ENCODE assay signal across 22 cellular contexts in the genomic region with DNA sequence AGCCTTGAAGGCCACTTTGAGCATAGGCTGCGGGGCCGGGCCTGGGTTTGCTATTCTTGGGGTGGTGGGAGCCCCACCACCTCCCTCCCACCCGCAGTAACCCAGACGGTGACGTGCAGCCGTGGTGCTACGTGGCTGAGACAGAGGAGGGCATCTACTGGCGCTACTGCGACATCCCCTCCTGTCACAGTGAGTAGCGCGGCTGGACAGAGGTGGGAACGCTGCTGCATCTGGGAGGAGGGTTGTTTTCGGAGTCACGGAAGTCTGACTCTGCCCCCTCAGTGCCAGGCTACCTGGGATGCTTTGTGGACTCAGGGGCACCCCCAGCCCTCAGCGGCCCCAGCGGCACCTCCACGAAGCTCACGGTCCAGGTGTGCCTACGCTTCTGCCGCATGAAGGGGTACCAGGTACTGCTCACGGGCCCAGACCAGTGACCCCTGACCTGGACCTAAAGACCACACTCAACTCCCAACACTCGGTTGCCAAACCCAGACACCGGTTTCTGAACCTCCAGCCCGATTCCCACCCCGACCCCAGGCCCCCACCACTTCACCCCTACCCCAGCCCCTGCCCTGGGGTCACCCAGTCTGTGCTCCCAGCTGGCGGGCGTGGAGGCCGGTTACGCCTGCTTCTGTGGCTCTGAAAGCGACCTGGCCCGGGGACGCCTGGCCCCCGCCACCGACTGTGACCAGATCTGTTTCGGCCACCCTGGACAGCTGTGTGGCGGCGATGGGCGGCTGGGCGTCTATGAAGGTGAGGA. TPM values are rescaled to one million over a fixed set of nuclear protein-coding genes. Genes with fewer than 3 reads are reported as not detected.
A peak's percentile ranks its signal among the peaks of the same experiment; 100 is the strongest.
DNase-seq lines count a peak whose midpoint lies in the region; ATAC-seq, FAIRE-seq and TF ChIP-seq lines count a peak whose summit lies in the region.
"Had no signal": no experiment of that assay in that cellular context is flagged by ENCODE, and none has a peak within 500 bp of the region (broad histone marks: within the 10 kb centered on the region; RNA-seq: fewer than 3 reads in every experiment).

No MANE protein-coding gene starts in this region.

- TF ChIP-seq RAD21 in GM12878 (IDR thresholded peaks at IDR 0.05; ENCODE audit: insufficient read depth, low read depth, low read length) = no peak

- H4K91ac ChIP-seq in neuronal stem cell (ENCODE audit: low read depth, low read length, poor library complexity) = no peak overlapping the region

- H2BK5ac ChIP-seq in neuronal stem cell (ENCODE audit: low read length) = no peak overlapping the region

- intact Hi-C loops in GM12878 (cut with micrococcal nuclease; ENCODE audit: unreplicated experiment) = no loop called here

- no TSS peak for BruUV-seq in GM12878 (replicated peaks; lab: Mats Ljungman, UMichigan)

- no peak overlapping the region for H2AFZ ChIP-seq in GM12878 (ENCODE audit: control insufficient read depth, low read depth, low read length)
- H2AFZ ChIP-seq in neuronal stem cell (ENCODE audit: low read length) = no peak overlapping the region

- no peak overlapping the region for H2BK15ac ChIP-seq in neuronal stem cell (ENCODE audit: low read length)

- POLR2A ChIA-PET in HEK293 (lab: Yijun Ruan, JAX) = no interaction called here
- POLR2A ChIA-PET in GM12878 (lab: Charles Lee) = interaction anchor here (0.6 to 1.1 kb wide), 3 partner anchors 10 to 109 kb away, joined by 3 to 4 read pairs (median 3); no protein-coding TSS in a partner anchor

- peak overlapping the region; percentile 89 for H3K23ac ChIP-seq in neuronal stem cell (ENCODE audit: low read depth, low read length, poor library complexity)

- TF ChIP-seq CTCF in C4-2B (conservative IDR thresholded peaks at IDR 0.05) = no peak
- no peak for TF ChIP-seq CTCF in HEK293 (tag by site-specific recombination; IDR thresholded peaks at IDR 0.05)
- no peak for TF ChIP-seq CTCF in GM12878 (IDR thresholded peaks at IDR 0.05 in 2 of 3, conservative IDR thresholded peaks at IDR 0.05 in 1 of 3; ENCODE audit: control insufficient read depth in 2 of 3, extremely low read depth in 1 of 3, insufficient read depth in 1 of 3, low read depth in 3 of 3, low read length in 3 of 3)
- TF ChIP-seq CTCF in D721Med (IDR thresholded peaks at IDR 0.05; ENCODE audit: insufficient read depth, missing control alignments) = no peak

- WGBS in GM12878 (ENCODE audit: insufficient coverage, insufficient replicate concordance, low lambda C conversion rate, missing lambda C conversion rate) = 73% methylated on average over 32 of the region's 39 CpGs
- WGBS in neuronal stem cell (ENCODE audit: extremely low coverage in 2 of 2, insufficient read length in 2 of 2, insufficient replicate concordance in 1 of 2), 2 donors = no CpG with 5 or more reads among the region's 39 CpGs

- H3K79me1 ChIP-seq in neuronal stem cell (ENCODE audit: low read depth, low read length) = peaks cover 16% of the 10 kb centered on the region

- H3K4ac ChIP-seq in neuronal stem cell (ENCODE audit: low read length) = no peak overlapping the region

- H3K27ac ChIP-seq in C4-2B = peak overlapping the region; percentile 92
- H3K27ac ChIP-seq in HEK293 (ENCODE audit: extremely low read depth, low read depth, low read length) = no peak overlapping the region
- H3K27ac ChIP-seq in GM12878 (ENCODE audit: control insufficient read depth, insufficient read depth) = no peak overlapping the region
- no peak overlapping the region for H3K27ac ChIP-seq in neuronal stem cell (replicated peaks; ENCODE audit: low read length)

- H3K79me2 ChIP-seq in GM12878 (ENCODE audit: control insufficient read depth, insufficient read depth, low read length) = peaks cover 16% of the 10 kb centered on the region

- H4K8ac ChIP-seq in neuronal stem cell (ENCODE audit: low read depth, low read length) = no peak overlapping the region

- TF ChIP-seq POLR2A in GM12878 (IDR thresholded peaks at IDR 0.05; ENCODE audit: low read depth, low read length) = no peak

- H3K4me1 ChIP-seq in HEK293 (ENCODE audit: control insufficient read depth, insufficient read depth, low read length) (peaks cover 8% of the 10 kb centered on the region), GM12878 (ENCODE audit: control insufficient read depth, insufficient read depth, low read length) (peaks cover 41% of the 10 kb centered on the region), neuronal stem cell (ENCODE audit: control insufficient read depth in 2 of 2, insufficient read depth in 1 of 2, low read depth in 1 of 2, low read length in 2 of 2) (peaks cover 21 to 25% of the 10 kb centered on the region in 2 donors)

- peak overlapping the region; percentile 38 for H3K14ac ChIP-seq in neuronal stem cell (ENCODE audit: low read length)

- CTCF ChIA-PET in HEK293 (lab: Yijun Ruan, JAX) (interaction anchor here (0.8 kb wide), 1 partner anchor 24 kb away, joined by 3 read pairs; no protein-coding TSS in a partner anchor), GM12878 (lab: Yijun Ruan, JAX) (interaction anchor here (1.0 to 4.7 kb wide), 2 partner anchors 17 to 39 kb away, joined by 6 to 20 read pairs; no protein-coding TSS in a partner anchor)

- H2AK5ac ChIP-seq in neuronal stem cell (ENCODE audit: low read depth, low read length) = no peak overlapping the region

- no peak for ATAC-seq in GM12878
- ATAC-seq in HG02642 (IDR thresholded peaks at IDR 0.05; ENCODE audit: poor library complexity, unreplicated experiment) = no peak
- ATAC-seq: sciatic nerve had no signal

- H3K27me3 ChIP-seq in GM12878 (replicated peaks in 1 of 2; ENCODE audit: control insufficient read depth in 2 of 2, insufficient read depth in 2 of 2, low read length in 1 of 2) = no peaks in the 10 kb centered on the region
- peaks cover 0 to 40% (median 20%) of the 10 kb centered on the region in 3 experiments for H3K27me3 ChIP-seq in neuronal stem cell (ENCODE audit: control insufficient read depth in 3 of 3, insufficient read depth in 3 of 3, low read depth in 1 of 3, low read length in 3 of 3)

- H4K20me1 ChIP-seq in GM12878 (ENCODE audit: control insufficient read depth, insufficient read depth) = no peaks in the 10 kb centered on the region

- H2BK12ac ChIP-seq in neuronal stem cell (ENCODE audit: low read length) = no peak overlapping the region

- H3K9me3 ChIP-seq in HEK293 (ENCODE audit: control insufficient read depth, insufficient read depth, low read depth, low read length) (no peaks in the 10 kb centered on the region), GM12878 (replicated peaks; ENCODE audit: control insufficient read depth, insufficient read depth, low read length) (no peaks in the 10 kb centered on the region), neuronal stem cell (replicated peaks in 1 of 2; ENCODE audit: control insufficient read depth in 2 of 2, insufficient read depth in 1 of 2, low read depth in 1 of 2, low read length in 2 of 2) (no peaks in the 10 kb centered on the region)
- H3K9me3 ChIP-seq: neutrophil had no signal

- SMC1A ChIA-PET in GM12878 (lab: Charles Lee; ENCODE audit: uncharacterized antibody, unreplicated experiment) = no interaction called here

- H3K9ac ChIP-seq in GM12878 (ENCODE audit: control insufficient read depth, insufficient read depth, low read length) (no peak overlapping the region), neuronal stem cell (ENCODE audit: low read depth, low read length, poor library complexity) (no peak overlapping the region)

- H3K4me2 ChIP-seq in GM12878 (ENCODE audit: control insufficient read depth, insufficient read depth) = peak overlapping the region; percentile 5
- H3K4me2 ChIP-seq in neuronal stem cell (ENCODE audit: insufficient read depth, low read length, poor library complexity, severe bottlenecking) = no peak overlapping the region

- H3K4me3 ChIP-seq in HEK293 (ENCODE audit: low read depth, low read length) = no peak overlapping the region
- H3K4me3 ChIP-seq in GM12878 = no peak overlapping the region; the same call in 1 of the 2 replicates
- H3K4me3 ChIP-seq in neuronal stem cell (ENCODE audit: low read length in 2 of 2) = no peak overlapping the region

- FAIRE-seq in GM12878 (lab: Jason Lieb, UNC) (no peak), D721Med (lab: Jason Lieb, UNC) (no peak)
- FAIRE-seq: frontal cortex had no signal

- RAD21 ChIA-PET in GM12878 (lab: Charles Lee; ENCODE audit: unreplicated experiment) = interaction anchor here (0.8 to 0.9 kb wide), 2 partner anchors 9 to 84 kb away, joined by 3 read pairs; a partner anchor contains a TSS

- DNase-seq in GM12878 (ENCODE audit: low read depth, low spot score) (no peak), neuronal stem cell (ENCODE audit: low spot score) (no peak), NCI-H1048 (lab: John Stamatoyannopoulos, UW) (no peak), D721Med (ENCODE audit: insufficient read length, low spot score) (no peak), superior temporal gyrus (ENCODE audit: extremely low spot score) (no peak)
- DNase-seq: activated effector memory CD4-positive, alpha-beta T cell treated with Interleukin-2 at 50 U/mL for 16 hours; amygdala; DMS 273 treated with DMSO at 0.1 percent for 48 hours; HCEC 1CT; mesenchymal stem cell; NCI-H1930; NCI-H524; stimulated activated CD4-positive, alpha-beta T cell treated with anti-CD3 and anti-CD28 coated beads, Interleukin-2, amount 100 ng/mL, for 24 hours; SW 1271 had no signal

- in situ Hi-C loops in GM12878 (cut with MboI) = no loop called here

- no peak for TF ChIP-seq EP300 in GM12878 (IDR thresholded peaks at IDR 0.05; ENCODE audit: borderline replicate concordance in 1 of 2, control insufficient read depth in 1 of 2, low read depth in 2 of 2, low read length in 2 of 2)

- H2BK120ac ChIP-seq in neuronal stem cell (ENCODE audit: low read depth, low read length) = no peak overlapping the region

- H3K36me3 ChIP-seq in HEK293 (ENCODE audit: control insufficient read depth in 2 of 2, insufficient read depth in 1 of 2, low read length in 2 of 2) = peaks cover 0 to 7% of the 10 kb centered on the region in 2 experiments; a peak in 1 of 3 replicates
- peaks cover 0 to 2% of the 10 kb centered on the region in 2 experiments; a peak in 2 of 4 replicates for H3K36me3 ChIP-seq in GM12878 (ENCODE audit: control insufficient read depth in 2 of 2, insufficient read depth in 2 of 2, low read length in 1 of 2)
- H3K36me3 ChIP-seq in neuronal stem cell (replicated peaks in 1 of 2; ENCODE audit: control insufficient read depth in 2 of 2, insufficient read depth in 2 of 2, low read length in 2 of 2) = peaks cover 1 to 5% of the 10 kb centered on the region in 2 donors
- H3K36me3 ChIP-seq: neutrophil had no signal

- H3K18ac ChIP-seq in neuronal stem cell (ENCODE audit: low read length) = no peak overlapping the region

RNA-seq across cellular contexts. Expression of a gene that starts 2.1 kb away (rescaled TPM):
- 7.1 TPM in 2 replicates for total RNA-seq in GM12878 (2013; cell fraction: nucleolus; rRNA removed)
- total RNA-seq in GM12878 (2014; rRNA removed) = 1.3 and 1.8 TPM in 2 replicates
- 0.14 and 0.18 TPM in 2 replicates for total RNA-seq in GM12878 (2014; rRNA removed; fragmentation: Illumina TruSeq; extraction: Trizol)
- 1.5 TPM in 2 replicates for total RNA-seq in GM12878 (2021)
- polyA plus RNA-seq in GM12878 (2011; ENCODE audit: low read depth) = not detected
- 1.6 and 3.7 TPM in 2 replicates for polyA plus RNA-seq in GM12878 (2011; rRNA removed)
- polyA plus RNA-seq in GM12878 (2011; cell fraction: cytosol; rRNA removed) = 5.4 and 9.9 TPM in 2 replicates
- polyA plus RNA-seq in GM12878 (2011; cell fraction: nucleus; rRNA removed) = 34.9 and 50.5 TPM in 2 replicates
- polyA plus RNA-seq in GM12878 (2012) = 0.59 and 0.68 TPM in 2 replicates
- 0.06 TPM in 1 of 2 replicates, not detected in the other for polyA plus RNA-seq in GM12878 (2014; fragmentation: Illumina TruSeq; extraction: Trizol)
- not detected for polyA plus RNA-seq in GM12878 (2014; fragmentation: Nextera tagmentation; extraction: Ambion mirVana)
- polyA plus RNA-seq in GM12878 (2014; rRNA removed) = 1.1 and 1.8 TPM in 2 replicates
- under 1 TPM; 0.45 to 0.59 TPM for polyA plus RNA-seq in GM12878 (2016; fragmentation: Nextera tagmentation; extraction: Ambion mirVana)
- 0.37 and 1.3 TPM in 2 replicates for polyA minus RNA-seq in GM12878 (2011; rRNA and poly(A)+ RNA removed)
- 1.5 and 2.8 TPM in 2 replicates for polyA minus RNA-seq in GM12878 (2011; cell fraction: cytosol; rRNA and poly(A)+ RNA removed)
- 3.1 and 4.5 TPM in 2 replicates for polyA minus RNA-seq in GM12878 (2011; cell fraction: nucleus; rRNA and poly(A)+ RNA removed)
- 3.8 TPM for polyA plus RNA-seq in neuronal stem cell (2013, experiment 1 of 2)
- 3.9 TPM for polyA plus RNA-seq in neuronal stem cell (2013, experiment 2 of 2)
- total RNA-seq: frontal cortex, sciatic nerve had no signal

RNA-seq across cellular contexts. Expression of a gene that starts 2.9 kb away (rescaled TPM):
- total RNA-seq in GM12878 (2013; cell fraction: nucleolus; rRNA removed) = 14.8 and 15.2 TPM in 2 replicates
- total RNA-seq in GM12878 (2014; rRNA removed) (20.8 and 21.1 TPM in 2 replicates), GM12878 (2014; rRNA removed; fragmentation: Illumina TruSeq; extraction: Trizol) (10.6 and 11.9 TPM in 2 replicates), GM12878 (2021) (30.7 and 31.8 TPM in 2 replicates)
- 4.8 TPM for polyA plus RNA-seq in GM12878 (2011; ENCODE audit: low read depth)
- polyA plus RNA-seq in GM12878 (2011; rRNA removed) (7.2 and 13.9 TPM in 2 replicates), GM12878 (2014; fragmentation: Illumina TruSeq; extraction: Trizol) (7.6 and 13.1 TPM in 2 replicates), GM12878 (2014; fragmentation: Nextera tagmentation; extraction: Ambion mirVana) (under 1 TPM; 0.39 to 0.84 TPM), GM12878 (2014; rRNA removed) (29.4 and 29.9 TPM in 2 replicates), GM12878 (2016; fragmentation: Nextera tagmentation; extraction: Ambion mirVana) (10 to 100 TPM in 1 of 2 experiments, 1 to 10 TPM in 1; 5.9 to 14.2 TPM)
- polyA plus RNA-seq in GM12878 (2011; cell fraction: cytosol; rRNA removed) = 20.7 and 26.5 TPM in 2 replicates
- polyA plus RNA-seq in GM12878 (2011; cell fraction: nucleus; rRNA removed) = 66.1 and 79.5 TPM in 2 replicates
- 8.9 and 9.3 TPM in 2 replicates for polyA plus RNA-seq in GM12878 (2012)
- 10.3 and 16.7 TPM in 2 replicates for polyA minus RNA-seq in GM12878 (2011; rRNA and poly(A)+ RNA removed)
- 11.9 and 13.4 TPM in 2 replicates for polyA minus RNA-seq in GM12878 (2011; cell fraction: cytosol; rRNA and poly(A)+ RNA removed)
- polyA minus RNA-seq in GM12878 (2011; cell fraction: nucleus; rRNA and poly(A)+ RNA removed) = 9.6 and 17.0 TPM in 2 replicates
- 17.5 TPM for polyA plus RNA-seq in neuronal stem cell (2013, experiment 1 of 2)
- polyA plus RNA-seq in neuronal stem cell (2013, experiment 2 of 2) = 16.7 TPM

RNA-seq across cellular contexts. Expression of a gene that starts 14.0 kb away (rescaled TPM):
- 41.1 and 44.0 TPM in 2 replicates for total RNA-seq in GM12878 (2013; cell fraction: nucleolus; rRNA removed)
- total RNA-seq in GM12878 (2014; rRNA removed) (31.6 and 39.6 TPM in 2 replicates), GM12878 (2014; rRNA removed; fragmentation: Illumina TruSeq; extraction: Trizol) (11.5 and 13.6 TPM in 2 replicates), GM12878 (2021) (72.6 and 77.1 TPM in 2 replicates)
- polyA plus RNA-seq in GM12878 (2011; ENCODE audit: low read depth) = 6.7 TPM
- polyA plus RNA-seq in GM12878 (2011; rRNA removed) (3.4 and 9.3 TPM in 2 replicates), GM12878 (2014; fragmentation: Illumina TruSeq; extraction: Trizol) (6.9 and 13.1 TPM in 2 replicates), GM12878 (2014; fragmentation: Nextera tagmentation; extraction: Ambion mirVana) (10 to 100 TPM in 1 of 2 experiments, 1 to 10 TPM in 1; 4.6 to 20.2 TPM), GM12878 (2014; rRNA removed) (48.1 and 63.7 TPM in 2 replicates), GM12878 (2016; fragmentation: Nextera tagmentation; extraction: Ambion mirVana) (100 to 1,000 TPM in 1 of 2 experiments, 10 to 100 TPM in 1; 91.9 to 101 TPM)
- polyA plus RNA-seq in GM12878 (2011; cell fraction: cytosol; rRNA removed) = 18.5 and 31.3 TPM in 2 replicates
- 97.2 and 161 TPM in 2 replicates for polyA plus RNA-seq in GM12878 (2011; cell fraction: nucleus; rRNA removed)
- 24.9 and 30.6 TPM in 2 replicates for polyA plus RNA-seq in GM12878 (2012)
- 5.8 and 9.7 TPM in 2 replicates for polyA minus RNA-seq in GM12878 (2011; rRNA and poly(A)+ RNA removed)
- 14.4 and 23.0 TPM in 2 replicates for polyA minus RNA-seq in GM12878 (2011; cell fraction: cytosol; rRNA and poly(A)+ RNA removed)
- polyA minus RNA-seq in GM12878 (2011; cell fraction: nucleus; rRNA and poly(A)+ RNA removed) = 18.4 and 39.6 TPM in 2 replicates
- 28.8 TPM for polyA plus RNA-seq in neuronal stem cell (2013, experiment 1 of 2)
- 28.3 TPM for polyA plus RNA-seq in neuronal stem cell (2013, experiment 2 of 2)

RNA-seq across cellular contexts. Expression of a gene that starts 46.5 kb away (rescaled TPM):
- not detected in 2 replicates for total RNA-seq in GM12878 (2013; cell fraction: nucleolus; rRNA removed)
- not detected in 2 replicates for total RNA-seq in GM12878 (2014; rRNA removed)
- not detected in 2 replicates for total RNA-seq in GM12878 (2014; rRNA removed; fragmentation: Illumina TruSeq; extraction: Trizol)
- total RNA-seq in GM12878 (2021) = not detected in 2 replicates
- not detected for polyA plus RNA-seq in GM12878 (2011; ENCODE audit: low read depth)
- not detected in 2 replicates for polyA plus RNA-seq in GM12878 (2011; rRNA removed)
- not detected in 2 replicates for polyA plus RNA-seq in GM12878 (2011; cell fraction: cytosol; rRNA removed)
- polyA plus RNA-seq in GM12878 (2011; cell fraction: nucleus; rRNA removed) = 0.12 TPM in 1 of 2 replicates, not detected in the other
- 0.08 TPM in 1 of 2 replicates, not detected in the other for polyA plus RNA-seq in GM12878 (2012)
- polyA plus RNA-seq in GM12878 (2014; fragmentation: Illumina TruSeq; extraction: Trizol) = not detected in 2 replicates
- not detected for polyA plus RNA-seq in GM12878 (2014; fragmentation: Nextera tagmentation; extraction: Ambion mirVana)
- polyA plus RNA-seq in GM12878 (2014; rRNA removed) = not detected in 2 replicates
- not detected for polyA plus RNA-seq in GM12878 (2016; fragmentation: Nextera tagmentation; extraction: Ambion mirVana)
- 0.26 TPM in 1 of 2 replicates, not detected in the other for polyA minus RNA-seq in GM12878 (2011; rRNA and poly(A)+ RNA removed)
- polyA minus RNA-seq in GM12878 (2011; cell fraction: cytosol; rRNA and poly(A)+ RNA removed) = not detected in 2 replicates
- not detected in 2 replicates for polyA minus RNA-seq in GM12878 (2011; cell fraction: nucleus; rRNA and poly(A)+ RNA removed)
- not detected for polyA plus RNA-seq in neuronal stem cell (2013, experiment 1 of 2)
- not detected for polyA plus RNA-seq in neuronal stem cell (2013, experiment 2 of 2)
- total RNA-seq: activated CD8-positive, alpha-beta memory T cell treated with anti-CD3 and anti-CD28 coated beads for 36 hours; frontal cortex; temporal lobe had no signal

RNA-seq across cellular contexts. Expression of a gene that starts 51.8 kb away (rescaled TPM):
- not detected in 2 replicates for total RNA-seq in GM12878 (2013; cell fraction: nucleolus; rRNA removed)
- total RNA-seq in GM12878 (2014; rRNA removed) (not detected in 2 replicates), GM12878 (2014; rRNA removed; fragmentation: Illumina TruSeq; extraction: Trizol) (not detected in 2 replicates), GM12878 (2021) (0.26 and 0.61 TPM in 2 replicates)
- polyA plus RNA-seq in GM12878 (2011; ENCODE audit: low read depth) = not detected
- polyA plus RNA-seq in GM12878 (2011; rRNA removed) (not detected in 2 replicates), GM12878 (2014; fragmentation: Illumina TruSeq; extraction: Trizol) (not detected in 2 replicates), GM12878 (2014; fragmentation: Nextera tagmentation; extraction: Ambion mirVana) (not detected), GM12878 (2014; rRNA removed) (not detected in 2 replicates), GM12878 (2016; fragmentation: Nextera tagmentation; extraction: Ambion mirVana) (under 1 TPM; 0.15 to 0.23 TPM)
- polyA plus RNA-seq in GM12878 (2011; cell fraction: cytosol; rRNA removed) = 0.13 TPM in 1 of 2 replicates, not detected in the other
- not detected in 2 replicates for polyA plus RNA-seq in GM12878 (2011; cell fraction: nucleus; rRNA removed)
- not detected in 2 replicates for polyA plus RNA-seq in GM12878 (2012)
- not detected in 2 replicates for polyA minus RNA-seq in GM12878 (2011; rRNA and poly(A)+ RNA removed)
- not detected in 2 replicates for polyA minus RNA-seq in GM12878 (2011; cell fraction: cytosol; rRNA and poly(A)+ RNA removed)
- not detected in 2 replicates for polyA minus RNA-seq in GM12878 (2011; cell fraction: nucleus; rRNA and poly(A)+ RNA removed)
- polyA plus RNA-seq in neuronal stem cell (2013, experiment 1 of 2) = 14.1 TPM
- 14.2 TPM for polyA plus RNA-seq in neuronal stem cell (2013, experiment 2 of 2)
- total RNA-seq: activated CD8-positive, alpha-beta memory T cell treated with anti-CD3 and anti-CD28 coated beads for 36 hours; sciatic nerve had no signal
